ENCODE assay signal across 7 cellular contexts in the genomic region with DNA sequence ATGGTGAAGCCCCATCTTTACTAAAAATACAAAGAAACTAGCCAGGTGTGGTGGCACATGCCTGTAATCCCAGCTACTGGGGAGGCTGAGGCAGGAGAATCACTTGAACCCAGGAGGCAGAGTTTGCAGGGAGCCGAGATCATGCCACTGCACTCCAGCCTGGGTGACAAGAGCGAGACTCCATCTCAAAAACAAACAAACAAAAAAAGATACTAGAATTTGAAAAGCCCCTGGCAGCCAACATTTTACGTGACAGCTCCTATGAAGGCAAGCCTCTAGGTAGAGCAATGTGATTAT.
DNase-seq lines count a peak whose midpoint lies in the region; ATAC-seq, FAIRE-seq and TF ChIP-seq lines count a peak whose summit lies in the region.
"Not testable (repeated sequence)": the region's sequence is repeated elsewhere in the genome, so short reads cannot be mapped to it uniquely, and the experiment has no call there.

No MANE protein-coding gene starts in this region.

- not testable (repeated sequence) for BruUV-seq in mammary epithelial cell (replicated peaks; lab: Mats Ljungman, UMichigan); HepG2 (replicated peaks; lab: Mats Ljungman, UMichigan)

- DNase-seq in MM.1S; WERI-Rb-1; mammary epithelial cell; esophagus squamous epithelium (lab: John Stamatoyannopoulos, UW); HepG2 (ENCODE audit: low spot score); sigmoid colon; thyroid gland: not testable (repeated sequence)

- H3K9me2 ChIP-seq in MM.1S (replicated peaks; ENCODE audit: insufficient read depth, low read length): not testable (repeated sequence)

- H3K36me3 ChIP-seq in MM.1S (replicated peaks; ENCODE audit: insufficient read depth, low read length); WERI-Rb-1; mammary epithelial cell (ENCODE audit: insufficient read depth, low read length); esophagus squamous epithelium; HepG2 (replicated peaks in 1 of 2; ENCODE audit: control insufficient read depth in 1 of 2, insufficient read depth in 2 of 2, low read length in 2 of 2); sigmoid colon; thyroid gland: not testable (repeated sequence)

- H3K4me2 ChIP-seq in MM.1S (ENCODE audit: low read depth, low read length): peak overlapping the region; percentile 25; the same call in 1 of the 2 replicates
- H3K4me2 ChIP-seq in mammary epithelial cell (ENCODE audit: insufficient read depth, low read depth, low read length): peak overlapping the region; percentile 46
- H3K4me2 ChIP-seq in HepG2 (ENCODE audit: low read depth, low read length): not testable (repeated sequence)

- TF ChIP-seq POLR2A in esophagus squamous epithelium (IDR thresholded peaks at IDR 0.05); HepG2 (IDR thresholded peaks at IDR 0.05; ENCODE audit: insufficient read depth in 1 of 2, low read depth in 2 of 2, low read length in 2 of 2); sigmoid colon (IDR thresholded peaks at IDR 0.05); thyroid gland (IDR thresholded peaks at IDR 0.05): not testable (repeated sequence)

- not testable (repeated sequence) for TF ChIP-seq RAD21 in HepG2 (CRISPR knock-in tag; IDR thresholded peaks at IDR 0.05)

- H2AFZ ChIP-seq in MM.1S (ENCODE audit: low read length); HepG2 (ENCODE audit: low read length): not testable (repeated sequence)
- peak overlapping the region; percentile 77 for H2AFZ ChIP-seq in mammary epithelial cell (ENCODE audit: low read depth, low read length)

- H3K9ac ChIP-seq in MM.1S (ENCODE audit: low read length); mammary epithelial cell (ENCODE audit: insufficient read depth, low read length); HepG2 (ENCODE audit: insufficient read depth, low read depth, low read length): not testable (repeated sequence)

- not testable (repeated sequence) for H4K20me1 ChIP-seq in MM.1S (ENCODE audit: insufficient read depth, low read length); mammary epithelial cell (ENCODE audit: insufficient read depth, low read length); HepG2 (ENCODE audit: insufficient read depth, low read length)

- H3K4me1 ChIP-seq in MM.1S (ENCODE audit: low read length): peaks cover 18% of the 10 kb centered on the region
- H3K4me1 ChIP-seq in mammary epithelial cell (ENCODE audit: insufficient read depth, low read length): peaks cover 21% of the 10 kb centered on the region
- H3K4me1 ChIP-seq in esophagus squamous epithelium: peaks cover 17 to 64% (median 21%) of the 10 kb centered on the region in 3 donors
- peaks cover 44% of the 10 kb centered on the region for H3K4me1 ChIP-seq in HepG2 (ENCODE audit: insufficient read depth, low read length)
- H3K4me1 ChIP-seq in sigmoid colon: peaks cover 0 to 59% (median 41%) of the 10 kb centered on the region in 4 donors
- H3K4me1 ChIP-seq in thyroid gland: peaks cover 25 to 31% of the 10 kb centered on the region in 2 donors

- not testable (repeated sequence) for H3F3A ChIP-seq in MM.1S (ENCODE audit: insufficient read depth, low read length)

- FAIRE-seq in HepG2 (lab: Jason Lieb, UNC): not testable (repeated sequence)

- H3K79me2 ChIP-seq in MM.1S (ENCODE audit: low read length); HepG2 (ENCODE audit: insufficient read depth, low read length): not testable (repeated sequence)
- H3K79me2 ChIP-seq in mammary epithelial cell (ENCODE audit: insufficient read depth, low read length): peaks cover 12% of the 10 kb centered on the region

- H3K27ac ChIP-seq in MM.1S (ENCODE audit: low read length): peak overlapping the region; percentile 31; the same call in 1 of the 2 replicates
- H3K27ac ChIP-seq in WERI-Rb-1: peak overlapping the region; percentile 90
- H3K27ac ChIP-seq in mammary epithelial cell (ENCODE audit: insufficient read depth, low read depth, low read length): not testable (repeated sequence)
- peak overlapping the region; percentile 1 to 82 (median 70) for H3K27ac ChIP-seq in esophagus squamous epithelium
- H3K27ac ChIP-seq in HepG2 (ENCODE audit: extremely low read length, insufficient read depth, low read length): peak overlapping the region; percentile 44
- H3K27ac ChIP-seq in sigmoid colon: peak overlapping the region; percentile 7 to 79 (median 46)
- peak overlapping the region; percentile 40 to 75 (median 53) for H3K27ac ChIP-seq in thyroid gland

- POLR2A ChIA-PET in HepG2 (lab: Yijun Ruan, JAX): not testable (repeated sequence)

- dilution Hi-C loops in mammary epithelial cell (cut with HindIII; ENCODE audit: low sequenced_read_pairs): loop anchor here (5.0 kb wide), 1 partner anchor 73 kb away; no protein-coding TSS in a partner anchor

- not testable (repeated sequence) for ATAC-seq in HepG2

- in situ Hi-C loops in mammary epithelial cell (cut with MboI; ENCODE audit: low sequenced_read_pairs in 2 of 2); HepG2 (cut with HindIII; ENCODE audit: extremely low pct_ligation_motif_present, low pct_unique_long_range_greater_than_20kb): not testable (repeated sequence)

- H3K4me3 ChIP-seq in MM.1S (ENCODE audit: low read length); WERI-Rb-1 (ENCODE audit: low read depth, low read length); mammary epithelial cell (replicated peaks in 1 of 3; ENCODE audit: insufficient read depth in 1 of 3, low read depth in 2 of 3, low read length in 3 of 3); HepG2 (replicated peaks in 1 of 3; ENCODE audit: insufficient read depth in 1 of 3, low read depth in 2 of 3, low read length in 3 of 3); sigmoid colon; thyroid gland (replicated peaks in 1 of 3): not testable (repeated sequence)
- H3K4me3 ChIP-seq in esophagus squamous epithelium: peak overlapping the region in 1 of 4 donors; percentile 9

- not testable (repeated sequence) for TF ChIP-seq EP300 in HepG2 (IDR thresholded peaks at IDR 0.05; ENCODE audit: low read depth in 2 of 2, low read length in 2 of 2); HepG2 (CRISPR knock-in tag; IDR thresholded peaks at IDR 0.05; ENCODE audit: borderline replicate concordance); sigmoid colon (IDR thresholded peaks at IDR 0.05)

- 100% methylated on average over 1 of the region's 3 CpGs for WGBS in mammary epithelial cell (ENCODE audit: low coverage, missing lambda C conversion rate)
- WGBS in esophagus squamous epithelium, 2 donors: 32 to 50% methylated on average over 3 of the region's 3 CpGs
- 92% methylated on average over 3 of the region's 3 CpGs for WGBS in HepG2 (ENCODE audit: low lambda C conversion rate)
- WGBS in sigmoid colon, 2 donors: 90 to 91% methylated on average over 3 of the region's 3 CpGs
- 82 to 84% methylated on average over 3 of the region's 3 CpGs for WGBS in thyroid gland, 2 donors

- not testable (repeated sequence) for H3K9me3 ChIP-seq in MM.1S (replicated peaks; ENCODE audit: insufficient read depth, low read length); WERI-Rb-1 (ENCODE audit: severe bottlenecking); mammary epithelial cell (replicated peaks; ENCODE audit: insufficient read depth, low read length); esophagus squamous epithelium; HepG2 (ENCODE audit: low read length); sigmoid colon; thyroid gland

- not testable (repeated sequence) for TF ChIP-seq CTCF in MM.1S (IDR thresholded peaks at IDR 0.05; ENCODE audit: low read length); WERI-Rb-1 (IDR thresholded peaks at IDR 0.05; ENCODE audit: low read depth, low read length); mammary epithelial cell (conservative IDR thresholded peaks at IDR 0.05 in 1 of 2, IDR thresholded peaks at IDR 0.05 in 1 of 2; ENCODE audit: extremely low read depth in 1 of 2, insufficient read depth in 1 of 2, low read depth in 1 of 2, low read length in 2 of 2); esophagus squamous epithelium (IDR thresholded peaks at IDR 0.05); HepG2 (CRISPR knock-in tag; IDR thresholded peaks at IDR 0.05); sigmoid colon (IDR thresholded peaks at IDR 0.05); thyroid gland (IDR thresholded peaks at IDR 0.05)

- intact Hi-C loops in mammary epithelial cell (cut with micrococcal nuclease); esophagus squamous epithelium (cut with DNase I); HepG2 (cut with micrococcal nuclease; ENCODE audit: unreplicated experiment); sigmoid colon (cut with DNase I); thyroid gland (cut with DNase I): not testable (repeated sequence)

- not testable (repeated sequence) for H3K27me3 ChIP-seq in MM.1S (replicated peaks; ENCODE audit: insufficient read depth, low read length); WERI-Rb-1 (ENCODE audit: insufficient read depth, low read depth, severe bottlenecking); mammary epithelial cell (ENCODE audit: insufficient read depth, low read length); esophagus squamous epithelium; HepG2 (ENCODE audit: control insufficient read depth in 1 of 2, insufficient read depth in 2 of 2, low read length in 2 of 2); sigmoid colon; thyroid gland

- CTCF ChIA-PET in mammary epithelial cell (lab: Charles Lee; ENCODE audit: low non-redundant PET); HepG2 (lab: Yijun Ruan, JAX; ENCODE audit: low intra/inter-chr PET ratio, low total read pairs): not testable (repeated sequence)

TF ChIP-seq in HepG2, 621 proteins besides CTCF, POLR2A, EP300 and RAD21 (continues in another document):
- TF ChIP-seq ZNF879 (CRISPR knock-in tag; IDR thresholded peaks at IDR 0.05): 0 out of 2 replicates have a peak, but pooled peaks have one; percentile 33
